1 cellular context compared by ENCODE assay signal in genomic region chr3:107446706-107447105, GRCh38.
TF ChIP-seq lines count a peak whose summit lies in the region.

No MANE protein-coding gene starts in this region.

TF ChIP-seq in WTC11, 78 proteins besides CTCF, POLR2A, EP300 and RAD21 (continued from another document):
- no peak for TF ChIP-seq ZBTB43 (CRISPR knock-in tag; IDR thresholded peaks at IDR 0.05)
- TF ChIP-seq, protein P1, sequence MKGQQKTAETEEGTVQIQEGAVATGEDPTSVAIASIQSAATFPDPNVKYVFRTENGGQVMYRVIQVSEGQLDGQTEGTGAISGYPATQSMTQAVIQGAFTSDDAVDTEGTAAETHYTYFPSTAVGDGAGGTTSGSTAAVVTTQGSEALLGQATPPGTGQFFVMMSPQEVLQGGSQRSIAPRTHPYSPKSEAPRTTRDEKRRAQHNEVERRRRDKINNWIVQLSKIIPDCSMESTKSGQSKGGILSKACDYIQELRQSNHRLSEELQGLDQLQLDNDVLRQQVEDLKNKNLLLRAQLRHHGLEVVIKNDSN (CRISPR knock-in tag; IDR thresholded peaks at IDR 0.05): no peak
- TF ChIP-seq E2F1 (CRISPR knock-in tag; IDR thresholded peaks at IDR 0.05): no peak
- no peak for TF ChIP-seq HMGA2 (CRISPR knock-in tag; IDR thresholded peaks at IDR 0.05)
- no peak for TF ChIP-seq ZNF512 (CRISPR knock-in tag; IDR thresholded peaks at IDR 0.05; ENCODE audit: borderline replicate concordance)
- TF ChIP-seq ESRRA (CRISPR knock-in tag; IDR thresholded peaks at IDR 0.05; ENCODE audit: borderline replicate concordance): no peak
- no peak for TF ChIP-seq ZNF532 (CRISPR knock-in tag; IDR thresholded peaks at IDR 0.05; ENCODE audit: borderline replicate concordance)
- TF ChIP-seq ZNF263 (CRISPR knock-in tag; IDR thresholded peaks at IDR 0.05; ENCODE audit: low read depth): no peak
- no peak for TF ChIP-seq ZNF416 (CRISPR knock-in tag; IDR thresholded peaks at IDR 0.05)
- TF ChIP-seq ZNF396 (CRISPR knock-in tag; IDR thresholded peaks at IDR 0.05; ENCODE audit: borderline replicate concordance): no peak
- no peak for TF ChIP-seq MAX (CRISPR knock-in tag; IDR thresholded peaks at IDR 0.05)
- no peak for TF ChIP-seq GABPB1 (CRISPR knock-in tag; IDR thresholded peaks at IDR 0.05)
- no peak for TF ChIP-seq NR2C2 (CRISPR knock-in tag; IDR thresholded peaks at IDR 0.05)
- TF ChIP-seq, protein P2, sequence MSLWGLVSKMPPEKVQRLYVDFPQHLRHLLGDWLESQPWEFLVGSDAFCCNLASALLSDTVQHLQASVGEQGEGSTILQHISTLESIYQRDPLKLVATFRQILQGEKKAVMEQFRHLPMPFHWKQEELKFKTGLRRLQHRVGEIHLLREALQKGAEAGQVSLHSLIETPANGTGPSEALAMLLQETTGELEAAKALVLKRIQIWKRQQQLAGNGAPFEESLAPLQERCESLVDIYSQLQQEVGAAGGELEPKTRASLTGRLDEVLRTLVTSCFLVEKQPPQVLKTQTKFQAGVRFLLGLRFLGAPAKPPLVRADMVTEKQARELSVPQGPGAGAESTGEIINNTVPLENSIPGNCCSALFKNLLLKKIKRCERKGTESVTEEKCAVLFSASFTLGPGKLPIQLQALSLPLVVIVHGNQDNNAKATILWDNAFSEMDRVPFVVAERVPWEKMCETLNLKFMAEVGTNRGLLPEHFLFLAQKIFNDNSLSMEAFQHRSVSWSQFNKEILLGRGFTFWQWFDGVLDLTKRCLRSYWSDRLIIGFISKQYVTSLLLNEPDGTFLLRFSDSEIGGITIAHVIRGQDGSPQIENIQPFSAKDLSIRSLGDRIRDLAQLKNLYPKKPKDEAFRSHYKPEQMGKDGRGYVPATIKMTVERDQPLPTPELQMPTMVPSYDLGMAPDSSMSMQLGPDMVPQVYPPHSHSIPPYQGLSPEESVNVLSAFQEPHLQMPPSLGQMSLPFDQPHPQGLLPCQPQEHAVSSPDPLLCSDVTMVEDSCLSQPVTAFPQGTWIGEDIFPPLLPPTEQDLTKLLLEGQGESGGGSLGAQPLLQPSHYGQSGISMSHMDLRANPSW (CRISPR knock-in tag; conservative IDR thresholded peaks at IDR 0.05; ENCODE audit: low read depth): no peak
- TF ChIP-seq CREB1 (CRISPR knock-in tag; IDR thresholded peaks at IDR 0.05): no peak
